ENCODE assay signal across 1 cellular context in genomic region chr19:47230921-47231214, GRCh38.
TF ChIP-seq lines count a peak whose summit lies in the region.

TSS of gene BBC3 (minus strand) at chr19:47231199. CDS start at chr19:47228431, 2,768 bp downstream.

TF ChIP-seq in HepG2, 621 proteins besides CTCF, POLR2A, EP300 and RAD21 (continued from another document):
- no peak for TF ChIP-seq PTBP1 (IDR thresholded peaks at IDR 0.05; ENCODE audit: low read depth, low read length, poor library complexity, severe bottlenecking)
- peak; percentile 18; the same call in 1 of the 2 replicates for TF ChIP-seq BCL3 (CRISPR knock-in tag; IDR thresholded peaks at IDR 0.05)
- no peak for TF ChIP-seq ASH2L (IDR thresholded peaks at IDR 0.05; ENCODE audit: insufficient read length, low read depth, low read length)
- TF ChIP-seq KLF15 (CRISPR knock-in tag; IDR thresholded peaks at IDR 0.05; ENCODE audit: borderline replicate concordance), result no peak
- 0 out of 2 replicates have a peak, but pooled peaks have one; percentile 5 for TF ChIP-seq POLR2G (IDR thresholded peaks at IDR 0.05; ENCODE audit: low read depth, low read length)
- TF ChIP-seq RELA (CRISPR knock-in tag; IDR thresholded peaks at IDR 0.05), result no peak
- no peak for TF ChIP-seq ATF5 (CRISPR knock-in tag; IDR thresholded peaks at IDR 0.05; ENCODE audit: low read depth)
- TF ChIP-seq GTF2F1 (IDR thresholded peaks at IDR 0.05; ENCODE audit: low read length), result no peak
- TF ChIP-seq RFX5 (IDR thresholded peaks at IDR 0.05; ENCODE audit: low read depth, low read length), result no peak
- TF ChIP-seq ATF7 (IDR thresholded peaks at IDR 0.05), result no peak
- TF ChIP-seq ATF7 (CRISPR knock-in tag; IDR thresholded peaks at IDR 0.05), result no peak
- no peak for TF ChIP-seq ARID5B (CRISPR knock-in tag; IDR thresholded peaks at IDR 0.05)
- no peak for TF ChIP-seq RNF2 (conservative IDR thresholded peaks at IDR 0.05; ENCODE audit: low read depth)
- TF ChIP-seq ZNF879 (CRISPR knock-in tag; IDR thresholded peaks at IDR 0.05), result 0 out of 2 replicates have a peak, but pooled peaks have one; percentile 7
- TF ChIP-seq ZNF235 (CRISPR knock-in tag; IDR thresholded peaks at IDR 0.05; ENCODE audit: borderline replicate concordance), result 0 out of 2 replicates have a peak, but pooled peaks have one; percentile 30
- TF ChIP-seq ZNF446 (CRISPR knock-in tag; IDR thresholded peaks at IDR 0.05), result peak; percentile 14; the same call in 1 of the 2 replicates
- TF ChIP-seq ARID4A (CRISPR knock-in tag; IDR thresholded peaks at IDR 0.05; ENCODE audit: borderline replicate concordance), result no peak
- no peak for TF ChIP-seq MTF2 (CRISPR knock-in tag; IDR thresholded peaks at IDR 0.05; ENCODE audit: borderline replicate concordance)
- TF ChIP-seq DPF2 (CRISPR knock-in tag; IDR thresholded peaks at IDR 0.05; ENCODE audit: borderline replicate concordance, low read depth), result no peak
- no peak for TF ChIP-seq CENPX (CRISPR knock-in tag; IDR thresholded peaks at IDR 0.05)
- TF ChIP-seq HOXA9 (CRISPR knock-in tag; IDR thresholded peaks at IDR 0.05; ENCODE audit: borderline replicate concordance), result no peak
- TF ChIP-seq MAX (IDR thresholded peaks at IDR 0.05), result no peak
- TF ChIP-seq IKZF4 (CRISPR knock-in tag; IDR thresholded peaks at IDR 0.05; ENCODE audit: borderline replicate concordance, low read depth, not compliant biosample characterization), result peak; percentile 25
- no peak for TF ChIP-seq ZSCAN31 (CRISPR knock-in tag; IDR thresholded peaks at IDR 0.05; ENCODE audit: low read depth)
- TF ChIP-seq ZFX (CRISPR knock-in tag; IDR thresholded peaks at IDR 0.05; ENCODE audit: low read depth), result no peak
